8 cellular contexts compared by ENCODE assay signal in the genomic region with DNA sequence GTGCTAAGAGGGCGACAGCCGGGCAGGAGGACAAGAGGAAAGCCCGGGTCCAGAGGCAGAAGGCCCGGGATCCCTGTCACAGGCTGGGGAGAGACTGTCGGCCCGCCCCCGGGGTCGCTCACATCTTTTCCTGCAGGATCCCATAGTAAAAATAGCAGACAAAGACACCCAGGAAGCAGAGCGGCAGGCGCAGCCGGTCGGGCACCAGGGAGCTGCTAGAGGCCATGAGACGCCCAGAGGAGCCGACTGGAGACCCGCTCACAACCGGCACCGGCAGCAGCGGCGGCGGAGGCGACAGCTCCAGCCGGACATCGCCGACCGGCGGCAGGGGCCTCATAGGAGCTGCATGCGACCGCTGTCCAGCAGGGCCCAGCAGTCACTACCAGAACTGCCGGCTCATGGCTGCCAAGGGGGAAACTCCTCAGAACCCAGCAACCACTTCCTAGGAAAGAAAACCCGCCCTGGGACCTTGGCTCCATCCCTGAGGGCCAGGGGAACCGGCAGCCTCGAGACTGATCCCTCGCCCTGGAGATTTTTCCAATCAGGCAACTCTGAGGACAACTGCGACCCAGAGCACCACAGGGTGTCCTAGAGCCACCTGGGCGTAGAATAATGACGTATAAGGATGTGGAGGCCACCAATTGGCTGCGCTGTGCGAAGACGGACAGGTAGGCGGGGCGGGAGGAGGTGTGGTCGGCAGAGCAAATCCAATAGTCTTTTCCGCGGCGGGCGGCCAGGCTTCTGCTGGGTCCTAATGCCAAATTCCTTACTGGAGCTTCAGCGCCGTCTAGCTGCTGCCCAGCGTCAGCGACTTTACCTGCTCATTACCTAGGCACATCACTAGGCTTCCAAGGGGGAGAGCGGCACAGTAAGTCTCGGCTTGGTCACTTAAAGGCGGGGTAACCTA. TPM values are rescaled to one million over a fixed set of nuclear protein-coding genes. Genes with fewer than 3 reads are reported as not detected.
DNase-seq lines count a peak whose midpoint lies in the region; ATAC-seq and TF ChIP-seq lines count a peak whose summit lies in the region.

A gene with protein sequence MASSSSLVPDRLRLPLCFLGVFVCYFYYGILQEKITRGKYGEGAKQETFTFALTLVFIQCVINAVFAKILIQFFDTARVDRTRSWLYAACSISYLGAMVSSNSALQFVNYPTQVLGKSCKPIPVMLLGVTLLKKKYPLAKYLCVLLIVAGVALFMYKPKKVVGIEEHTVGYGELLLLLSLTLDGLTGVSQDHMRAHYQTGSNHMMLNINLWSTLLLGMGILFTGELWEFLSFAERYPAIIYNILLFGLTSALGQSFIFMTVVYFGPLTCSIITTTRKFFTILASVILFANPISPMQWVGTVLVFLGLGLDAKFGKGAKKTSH (minus strand): TSS at position 357 of the 907 bp plus-strand sequence. CDS start 131 bp downstream, at position 226.

- H3K27ac ChIP-seq in heart right ventricle, result peak within 1 kb of the TSS; percentile 91 to 97 (median 96)
- H3K27ac ChIP-seq in urinary bladder (ENCODE audit: low read depth), result peak within 1 kb of the TSS; percentile 68

- peak within 1 kb of the TSS; percentile 94 for H3K4me3 Mint-ChIP-seq in progenitor cell of endocrine pancreas (ENCODE audit: low read depth)

- peak within 1 kb of the TSS; percentile 100 for H3K27ac Mint-ChIP-seq in progenitor cell of endocrine pancreas

- no peaks in the 10 kb centered on the region for H3K9me3 ChIP-seq in heart right ventricle

- H3K36me3 ChIP-seq in heart right ventricle (peaks cover 0 to 65% (median 28%) of the 10 kb centered on the region in 9 donors), urinary bladder (ENCODE audit: insufficient read depth) (no peaks in the 10 kb centered on the region)

- peaks cover 11% of the 10 kb centered on the region for H3K4me1 Mint-ChIP-seq in progenitor cell of endocrine pancreas (ENCODE audit: low read depth)

- TF ChIP-seq CTCF in GM12875 (IDR thresholded peaks at IDR 0.05; ENCODE audit: borderline replicate concordance, insufficient read depth, low read depth, low read length) (peak; percentile 96), heart right ventricle (IDR thresholded peaks at IDR 0.05) (peak; percentile 49 to 89 (median 69)), progenitor cell of endocrine pancreas (IDR thresholded peaks at IDR 0.05; ENCODE audit: unreplicated experiment) (peak; percentile 80)

- H3K4me1 ChIP-seq in heart right ventricle (peaks cover 6 to 46% (median 25%) of the 10 kb centered on the region in 9 donors), urinary bladder (ENCODE audit: insufficient read depth) (no peaks in the 10 kb centered on the region)

- no peaks in the 10 kb centered on the region for H3K27me3 ChIP-seq in heart right ventricle

- H3K4me3 ChIP-seq in GM12875 (ENCODE audit: low read depth, low read length) (peak within 1 kb of the TSS; percentile 78), heart right ventricle (peak within 1 kb of the TSS; percentile 75 to 99 (median 87)), urinary bladder (ENCODE audit: low read depth, low read length) (peak within 1 kb of the TSS; percentile 89)

- peak; percentile 98 for DNase-seq in NCI-H1436 treated with DMSO at 0.1 percent for 48 hours (lab: John Stamatoyannopoulos, UW)
- DNase-seq in T-helper 1 cell, result peak; percentile 94 to 99 (median 97)
- DNase-seq in amniotic epithelial cell (ENCODE audit: low read depth), result peak; percentile 99
- peak; percentile 98 to 100 for DNase-seq in heart right ventricle
- DNase-seq in progenitor cell of endocrine pancreas (ENCODE audit: low spot score, unreplicated experiment), result peak; percentile 93

- H3K9me3 Mint-ChIP-seq in progenitor cell of endocrine pancreas (ENCODE audit: low read depth), result no peaks in the 10 kb centered on the region

- intact Hi-C loops in heart right ventricle (cut with DNase I), result loop anchor here (1.0 to 10.0 kb wide), 12 partner anchors 69 to 303 kb away; a partner anchor contains a TSS

- H3K36me3 Mint-ChIP-seq in progenitor cell of endocrine pancreas (ENCODE audit: insufficient read depth), result peaks cover 6% of the 10 kb centered on the region

- no peaks in the 10 kb centered on the region for H3K27me3 Mint-ChIP-seq in progenitor cell of endocrine pancreas

- peak; percentile 90 for ATAC-seq in HG02840 (IDR thresholded peaks at IDR 0.05; ENCODE audit: low FRiP score, unreplicated experiment)
- peak; percentile 99 to 100 (median 99) for ATAC-seq in heart right ventricle

- 1% methylated on average over 53 of the region's 53 CpGs for WGBS in heart right ventricle, 2 donors
- 1% methylated on average over 53 of the region's 53 CpGs for WGBS in urinary bladder

RNA-seq across cellular contexts. Expression of the gene that starts here (rescaled TPM):
- 10 to 100 TPM; 60.5 to 92.4 (median 69.1) TPM for total RNA-seq in heart right ventricle
- polyA plus RNA-seq in heart right ventricle, result 100 to 1,000 TPM in 1 of 2 donors, 10 to 100 TPM in 1; 68.8 to 146 TPM
- total RNA-seq in progenitor cell of endocrine pancreas, result 67.4 and 72.2 TPM in 2 replicates
- 27.0 TPM for total RNA-seq in urinary bladder
- polyA plus RNA-seq in urinary bladder, result 33.1 TPM

Comparison
In these comparisons a context has a peak if more than half of its experiments do, and no peak if none do; other contexts are left out.
1. Peak in every context shown above with its lines: DNase-seq, ATAC-seq, H3K4me3 ChIP-seq and H3K27ac ChIP-seq.